Comparison of ENCODE assay signal across 10 cellular contexts in genomic region chr7:149865437-149865836, GRCh38. TPM values are rescaled to one million over a fixed set of nuclear protein-coding genes. Genes with fewer than 3 reads are reported as not detected.
DNase-seq lines count a peak whose midpoint lies in the region; ATAC-seq, FAIRE-seq and TF ChIP-seq lines count a peak whose summit lies in the region.
"Had no signal": no experiment of that assay in that cellular context is flagged by ENCODE, and none has a peak within 500 bp of the region (broad histone marks: within the 10 kb centered on the region; RNA-seq: fewer than 3 reads in every experiment).

No MANE protein-coding gene starts in this region.

- H3K36me3 ChIP-seq in SK-N-SH (replicated peaks in 1 of 2; ENCODE audit: control insufficient read depth in 1 of 2, insufficient read depth in 2 of 2, low read length in 1 of 2) = peaks cover 0 to 43% of the 10 kb centered on the region in 2 experiments
- H3K36me3 ChIP-seq in bronchial epithelial cell (ENCODE audit: control insufficient read depth, insufficient read depth, low read length) = peaks cover 1% of the 10 kb centered on the region

- H3K9me3 ChIP-seq in SK-N-SH = no peaks in the 10 kb centered on the region
- H3K9me3 ChIP-seq: A549 had no signal

- H3K27ac ChIP-seq in SK-N-SH (ENCODE audit: low read depth in 2 of 2, low read length in 1 of 2) = no peak overlapping the region
- H3K27ac ChIP-seq: A549 had no signal

- no peak for TF ChIP-seq CTCF in SK-N-SH (IDR thresholded peaks at IDR 0.05)
- TF ChIP-seq CTCF in bronchial epithelial cell (IDR thresholded peaks at IDR 0.05; ENCODE audit: insufficient read depth, low read length, severe bottlenecking) = no peak

- H3F3A ChIP-seq in SK-N-SH (replicated peaks; ENCODE audit: insufficient read depth) = no peaks in the 10 kb centered on the region

- H3K4me2 ChIP-seq in SK-N-SH = no peak overlapping the region
- H3K4me2 ChIP-seq: A549 had no signal

- FAIRE-seq in bronchial epithelial cell (lab: Jason Lieb, UNC) = no peak
- FAIRE-seq: A549 had no signal

- 87% methylated on average over 5 of the region's 7 CpGs for WGBS in SK-N-SH (ENCODE audit: low lambda C conversion rate)

- no peak for TF ChIP-seq RAD21 in SK-N-SH (IDR thresholded peaks at IDR 0.05; ENCODE audit: low read length)

- no peak overlapping the region for H3K4me3 ChIP-seq in SK-N-SH (ENCODE audit: low read depth in 2 of 2, low read length in 1 of 2)
- no peak overlapping the region for H3K4me3 ChIP-seq in bronchial epithelial cell (ENCODE audit: low read depth, low read length)
- H3K4me3 ChIP-seq: A549 had no signal

- TF ChIP-seq EP300 in SK-N-SH (IDR thresholded peaks at IDR 0.05; ENCODE audit: borderline replicate concordance in 1 of 2, low read depth in 1 of 2, low read length in 1 of 2) = no peak

- H4K20me1 ChIP-seq in SK-N-SH (ENCODE audit: insufficient read depth) = no peaks in the 10 kb centered on the region

- no peaks in the 10 kb centered on the region for H3K4me1 ChIP-seq in SK-N-SH (ENCODE audit: control insufficient read depth in 1 of 2, insufficient read depth in 2 of 2, low read depth in 1 of 2, low read length in 1 of 2)
- H3K4me1 ChIP-seq: A549 had no signal

- H2AFZ ChIP-seq in SK-N-SH (ENCODE audit: low read depth) = no peak overlapping the region

- DNase-seq in SK-N-SH (no peak), UCSD-AML1 (lab: John Stamatoyannopoulos, UW; ENCODE audit: unreplicated experiment) (peak; percentile 35), bronchial epithelial cell (ENCODE audit: low read depth) (peak; percentile 20), NOMO-1 treated with DMSO at 0.1 percent for 48 hours (lab: John Stamatoyannopoulos, UW; ENCODE audit: unreplicated experiment) (no peak), NCI-H1930 (lab: John Stamatoyannopoulos, UW) (no peak)
- DNase-seq in stimulated activated naive CD8-positive, alpha-beta T cell treated with anti-CD3 and anti-CD28 coated beads, Interleukin-15, Interleukin-2, amounts not matched to agents 100 U/mL and 50 U/mL, for 24 hours = peak; percentile 60
- DNase-seq: NCI-H524 treated with DMSO at 0.1 percent for 48 hours had no signal

- POLR2A ChIA-PET in SK-N-SH (lab: Yijun Ruan, JAX) = no interaction called here

- ATAC-seq in SK-N-SH treated with all-trans-retinoic acid at 6 μM for 48 hours (peak; percentile 15; the same call in 2 of the 3 replicates), HG03025 (IDR thresholded peaks at IDR 0.05; ENCODE audit: low FRiP score, unreplicated experiment) (no peak)
- peak; percentile 48 for ATAC-seq in stimulated activated naive CD8-positive, alpha-beta T cell treated with anti-CD3 and anti-CD28 coated beads, Interleukin-15, Interleukin-2, amounts not matched to agents 100 U/mL and 50 U/mL, for 24 hours
- ATAC-seq: A549 had no signal

- H3K79me2 ChIP-seq in SK-N-SH (ENCODE audit: insufficient read depth) = no peaks in the 10 kb centered on the region

- CTCF ChIA-PET in SK-N-SH (lab: Yijun Ruan, JAX) = interaction anchor here (1.3 kb wide), 1 partner anchor 76 kb away, joined by 3 read pairs; no protein-coding TSS in a partner anchor

- no peaks in the 10 kb centered on the region for H3K9me2 ChIP-seq in SK-N-SH

- H3K9ac ChIP-seq in SK-N-SH = no peak overlapping the region

- H3K27me3 ChIP-seq in SK-N-SH (ENCODE audit: insufficient read depth) = no peaks in the 10 kb centered on the region
- H3K27me3 ChIP-seq in bronchial epithelial cell (ENCODE audit: control insufficient read depth, insufficient read depth, low read length) = no peaks in the 10 kb centered on the region

TF ChIP-seq in SK-N-SH treated with all-trans-retinoic acid at 6 μM for 48 hours, 23 proteins besides CTCF, POLR2A, EP300 and RAD21:
- no peak for TF ChIP-seq GLIS3 (CRISPR knock-in tag; IDR thresholded peaks at IDR 0.05)
TF ChIP-seq in SK-N-SH treated with all-trans-retinoic acid at 6 μM for 48 hours: peak in this region for 0.

TF ChIP-seq in SK-N-SH, 30 proteins besides CTCF, POLR2A, EP300 and RAD21:
- TF ChIP-seq RCOR1 (IDR thresholded peaks at IDR 0.05; ENCODE audit: low read length) = no peak
- no peak for TF ChIP-seq REST (IDR thresholded peaks at IDR 0.05; ENCODE audit: low read depth, low read length)
- no peak for TF ChIP-seq SMC3 (IDR thresholded peaks at IDR 0.05; ENCODE audit: low read depth, low read length)
- no peak for TF ChIP-seq JUND (IDR thresholded peaks at IDR 0.05)
- TF ChIP-seq YY1 (IDR thresholded peaks at IDR 0.05; ENCODE audit: low read depth) = no peak
- no peak for TF ChIP-seq USF2 (IDR thresholded peaks at IDR 0.05; ENCODE audit: borderline replicate concordance, low read depth, low read length)
TF ChIP-seq in SK-N-SH: peak in this region for 0.

RNA-seq across cellular contexts. Expression of gene ATP6V0E2, which starts 8.3 kb away (rescaled TPM):
- 42.6 and 49.6 TPM in 2 replicates for polyA plus RNA-seq in SK-N-SH (2012; rRNA removed)
- 26.8 and 43.0 TPM in 2 replicates for polyA plus RNA-seq in SK-N-SH (2012; cell fraction: cytosol; rRNA removed)
- polyA plus RNA-seq in SK-N-SH (2012; cell fraction: nucleus; rRNA removed) = 22.5 and 34.6 TPM in 2 replicates
- total RNA-seq in bronchial epithelial cell = 1.6 and 2.6 TPM in 2 replicates

RNA-seq across cellular contexts. Expression of gene ZNF862, which starts 27.3 kb away (rescaled TPM):
- 17.3 and 24.3 TPM in 2 replicates for polyA plus RNA-seq in SK-N-SH (2012; rRNA removed)
- polyA plus RNA-seq in SK-N-SH (2012; cell fraction: cytosol; rRNA removed) = 5.9 and 9.1 TPM in 2 replicates
- 95.3 and 96.2 TPM in 2 replicates for polyA plus RNA-seq in SK-N-SH (2012; cell fraction: nucleus; rRNA removed)
- total RNA-seq in bronchial epithelial cell = 5.0 and 8.7 TPM in 2 replicates

Comparison
In these comparisons a context has a peak if more than half of its experiments do, and no peak if none do; other contexts are left out.
1. DNase-seq: peak in UCSD-AML1 (single experiment), bronchial epithelial cell (single experiment) and stimulated activated naive CD8-positive, alpha-beta T cell treated with anti-CD3 and anti-CD28 coated beads, Interleukin-15, Interleukin-2, amounts not matched to agents 100 U/mL and 50 U/mL, for 24 hours (single experiment); none in SK-N-SH (single experiment), NOMO-1 treated with DMSO at 0.1 percent for 48 hours (single experiment) and NCI-H1930 (0 of 2).